In the genomic region with DNA sequence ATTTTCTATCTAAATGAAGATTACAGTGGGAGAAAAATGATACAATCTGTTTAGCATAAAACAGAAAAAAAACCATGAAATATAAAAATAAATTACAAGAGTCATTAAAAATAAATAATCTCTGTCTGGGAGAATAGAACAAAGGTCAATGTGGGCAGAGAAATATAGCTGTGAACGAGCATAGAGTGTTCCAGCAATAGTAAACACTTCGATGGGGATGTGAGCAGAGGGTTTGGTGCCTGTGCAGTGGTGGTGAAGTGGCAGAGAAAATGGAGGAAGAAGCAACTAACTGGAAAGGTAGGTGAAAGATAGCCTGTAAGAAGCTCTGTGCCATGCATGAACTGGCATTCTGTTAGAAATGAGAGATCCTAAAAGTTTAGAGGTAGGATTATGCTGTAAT, we compare ENCODE assay signal across 33 cellular contexts.
"Had no signal": no experiment of that assay in that cellular context is flagged by ENCODE, and none has a peak within 500 bp of the region (broad histone marks: within the 10 kb centered on the region; RNA-seq: fewer than 3 reads in every experiment).

No MANE protein-coding gene starts in this region.

- H3K36me3 Mint-ChIP-seq: activated naive CD8-positive, alpha-beta T cell had no signal

- FAIRE-seq: astrocyte, bronchial epithelial cell, frontal cortex had no signal

- H3K36me3 ChIP-seq: brain microvascular endothelial cell, WERI-Rb-1 had no signal

- H3K27me3 ChIP-seq: brain microvascular endothelial cell, esophagus squamous epithelium had no signal

- H3K4me3 Mint-ChIP-seq: activated B cell treated with CpG ODN at 0.5 μM for 24 hours; activated CD8-positive, alpha-beta T cell treated with anti-CD3 and anti-CD28 coated beads for 36 hours; activated naive CD8-positive, alpha-beta T cell; activated T-cell treated with anti-CD3 and anti-CD28 coated beads, Interleukin-2, amount 50 U/mL, for 4 hours; activated T-helper 17 cell treated with anti-CD3 and anti-CD28 coated beads, Interleukin-2, amount 50 U/mL, for 72 hours; central memory CD8-positive, alpha-beta T cell; effector memory CD8-positive, alpha-beta T cell; T-helper 17 cell; T-helper 2 cell treated with Interferon-gamma antibody and Interleukin-4, amounts not matched to agents 5 μg/mL and 100 μg/mL, for 36 hours had no signal

- DNase-seq: activated B cell treated with CpG ODN at 0.5 μM for 24 hours; activated CD4-positive, alpha-beta T cell treated with anti-CD3 and anti-CD28 coated beads for 48 hours; activated CD4-positive, alpha-beta T cell treated with anti-CD3 and anti-CD28 coated beads, Interleukin-2, amount 50 U/mL, for 1 hour; activated CD4-positive, alpha-beta T cell treated with anti-CD3 and anti-CD28 coated beads, Interleukin-2, amount 50 U/mL, for 48 hours; activated CD8-positive, alpha-beta memory T cell treated with anti-CD3 and anti-CD28 coated beads for 24 hours; activated CD8-positive, alpha-beta T cell treated with anti-CD3 and anti-CD28 coated beads for 36 hours; activated effector memory CD4-positive, alpha-beta T cell treated with Interleukin-2 at 50 U/mL for 16 hours; activated gamma-delta T cell treated with Interleukin-2 at 50 U/mL for 16 hours; activated naive CD4-positive, alpha-beta T cell treated with anti-CD3 and anti-CD28 coated beads, Interleukin-2, amount 50 U/mL, for 16 hours; activated naive CD4-positive, alpha-beta T cell treated with Interleukin-2 at 50 U/mL for 16 hours; activated T-cell treated with anti-CD3 and anti-CD28 coated beads, Interleukin-2, amount 50 U/mL, for 4 hours; amniotic stem cell; anterior cingulate cortex; brain microvascular endothelial cell; dermis blood vessel endothelial cell; effector CD4-positive, alpha-beta T cell; effector memory CD8-positive, alpha-beta T cell; erythroblast; esophagus squamous epithelium; head of caudate nucleus; T-helper 1 cell; T-helper 17 cell; T1000; WERI-Rb-1 had no signal

- H3K9me3 Mint-ChIP-seq: activated B cell treated with CpG ODN at 0.5 μM for 24 hours; activated CD8-positive, alpha-beta T cell treated with anti-CD3 and anti-CD28 coated beads for 36 hours; activated T-cell treated with anti-CD3 and anti-CD28 coated beads, Interleukin-2, amount 50 U/mL, for 4 hours; T-helper 2 cell treated with Interferon-gamma antibody and Interleukin-4, amounts not matched to agents 5 μg/mL and 100 μg/mL, for 36 hours had no signal

- H3K27ac Mint-ChIP-seq: activated B cell treated with CpG ODN at 0.5 μM for 24 hours; activated CD8-positive, alpha-beta T cell treated with anti-CD3 and anti-CD28 coated beads for 36 hours; activated naive CD8-positive, alpha-beta T cell; activated T-helper 17 cell treated with anti-CD3 and anti-CD28 coated beads, Interleukin-2, amount 50 U/mL, for 72 hours; effector memory CD8-positive, alpha-beta T cell; T-helper 17 cell; T-helper 2 cell treated with Interferon-gamma antibody and Interleukin-4, amounts not matched to agents 5 μg/mL and 100 μg/mL, for 36 hours had no signal

- H3K4me1 Mint-ChIP-seq: activated B cell treated with CpG ODN at 0.5 μM for 24 hours; activated T-helper 17 cell treated with anti-CD3 and anti-CD28 coated beads, Interleukin-2, amount 50 U/mL, for 72 hours; central memory CD8-positive, alpha-beta T cell; T-helper 17 cell had no signal

- H3K27ac ChIP-seq: brain microvascular endothelial cell, coronary artery, esophagus squamous epithelium, WERI-Rb-1 had no signal

- ATAC-seq: activated CD4-positive, CD25-positive, alpha-beta regulatory T cell treated with anti-CD3 and anti-CD28 coated beads, Interleukin-2, amount 50 U/mL, for 24 hours; activated CD8-positive, alpha-beta T cell treated with anti-CD3 and anti-CD28 coated beads for 36 hours; activated T-cell treated with anti-CD3 and anti-CD28 coated beads, Interleukin-2, amount 50 U/mL, for 4 hours; activated T-helper 17 cell treated with anti-CD3 and anti-CD28 coated beads, Interleukin-2, amount 50 U/mL, for 72 hours; effector memory CD8-positive, alpha-beta T cell; T-helper 17 cell had no signal

- H3K4me3 ChIP-seq: coronary artery, esophagus squamous epithelium had no signal

- H3K27me3 Mint-ChIP-seq: activated B cell treated with CpG ODN at 0.5 μM for 24 hours; activated CD8-positive, alpha-beta T cell treated with anti-CD3 and anti-CD28 coated beads for 36 hours; activated T-helper 17 cell treated with anti-CD3 and anti-CD28 coated beads, Interleukin-2, amount 50 U/mL, for 72 hours; central memory CD8-positive, alpha-beta T cell; effector memory CD8-positive, alpha-beta T cell; T-helper 17 cell had no signal
